ENCODE assay signal across 9 cellular contexts in the genomic region with DNA sequence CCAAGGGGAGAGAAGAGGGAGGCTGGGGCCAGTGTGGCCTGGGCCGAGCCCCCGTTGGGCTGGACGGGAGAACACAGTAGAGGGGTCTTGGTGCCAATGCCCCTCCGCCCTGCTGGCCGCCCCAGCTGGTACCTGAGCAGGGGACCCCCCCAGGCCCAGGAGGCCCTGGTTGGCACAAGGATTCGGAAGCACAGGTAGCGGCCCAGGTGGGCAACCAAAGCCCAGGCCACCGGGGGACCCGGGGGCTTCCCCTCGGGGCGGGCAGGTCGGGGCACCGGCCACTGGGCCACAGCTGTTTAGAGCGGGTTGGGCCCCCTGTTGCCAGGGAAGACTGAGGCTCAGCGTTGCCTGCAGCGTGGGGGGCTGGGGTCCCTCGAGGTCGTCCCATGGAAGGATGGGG. TPM values are rescaled to one million over a fixed set of nuclear protein-coding genes. Genes with fewer than 3 reads are reported as not detected.
"Had no signal": no experiment of that assay in that cellular context is flagged by ENCODE, and none has a peak within 500 bp of the region (broad histone marks: within the 10 kb centered on the region; RNA-seq: fewer than 3 reads in every experiment).

No MANE protein-coding gene starts in this region.

- H3K36me3 Mint-ChIP-seq: IgD-negative memory B cell had no signal

- H3K4me3 Mint-ChIP-seq: IgD-negative memory B cell had no signal

- H3K9me3 Mint-ChIP-seq: IgD-negative memory B cell had no signal

- H3K9ac ChIP-seq: KMS-11 had no signal

- H3K27ac Mint-ChIP-seq: IgD-negative memory B cell had no signal

- ATAC-seq: HepG2, K562 had no signal

- DNase-seq: IMR-90, KBM-7, KG1 had no signal

- H3K4me2 ChIP-seq: KMS-11 had no signal

- H3K4me3 ChIP-seq: K562 had no signal

- H3K27ac ChIP-seq: HL-60, KMS-11 had no signal

- FAIRE-seq: HepG2, K562 had no signal

RNA-seq across cellular contexts. Expression of a gene that starts 28.2 kb away (rescaled TPM):
- total RNA-seq: HT1080, IMR-90, K562 had no signal
- polyA plus RNA-seq: HepG2, IgD-negative memory B cell, IMR-90, K562 had no signal

RNA-seq across cellular contexts. Expression of a gene that starts 28.6 kb away (rescaled TPM):
- total RNA-seq: HT1080 had no signal
- polyA plus RNA-seq: IgD-negative memory B cell had no signal

RNA-seq across cellular contexts. Expression of a gene that starts 51.7 kb away (rescaled TPM):
- total RNA-seq: HT1080, IMR-90, K562 had no signal
- polyA plus RNA-seq: IgD-negative memory B cell, IMR-90, K562 had no signal
